Comparison of ENCODE assay signal across 8 cellular contexts in the genomic region with DNA sequence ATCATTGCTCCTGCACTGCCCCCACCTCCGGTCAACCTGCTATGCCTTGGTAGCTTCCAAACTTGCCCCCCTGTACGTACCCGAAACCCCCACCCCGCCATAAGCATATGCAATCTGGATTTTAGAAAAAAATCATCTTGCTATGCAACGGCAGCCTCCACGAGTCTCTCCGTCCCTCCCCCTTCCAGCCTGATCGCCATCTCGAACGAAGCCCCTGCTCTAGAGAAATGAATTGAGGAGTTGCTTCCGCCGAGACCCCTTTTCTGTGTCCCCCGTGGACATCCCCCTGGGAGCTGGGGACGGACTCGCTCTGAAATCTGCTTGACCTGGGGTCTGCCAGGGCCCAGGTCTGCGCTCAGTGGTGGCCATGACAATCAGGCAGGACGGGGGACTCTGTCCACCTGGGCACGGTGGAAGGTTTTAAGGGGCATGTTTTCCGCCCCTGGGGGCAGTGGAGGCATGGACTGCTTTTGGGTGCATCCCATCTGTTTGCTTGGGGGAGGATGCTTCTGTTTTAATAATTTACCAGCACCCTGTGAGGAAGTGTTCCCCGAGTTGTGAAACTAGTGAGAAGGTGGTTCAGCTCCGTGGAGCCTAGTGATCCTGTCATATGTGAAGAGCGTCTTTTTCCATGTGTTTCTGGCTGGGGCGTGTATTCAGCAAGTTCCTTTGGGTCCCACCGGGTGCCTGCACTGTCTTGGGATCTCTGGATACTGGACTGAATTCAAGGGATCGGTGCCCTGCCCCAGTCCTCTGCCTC. TPM values are rescaled to one million over a fixed set of nuclear protein-coding genes. Genes with fewer than 3 reads are reported as not detected.
A peak's percentile ranks its signal among the peaks of the same experiment; 100 is the strongest.
DNase-seq lines count a peak whose midpoint lies in the region; FAIRE-seq and TF ChIP-seq lines count a peak whose summit lies in the region.

No MANE protein-coding gene starts in this region.

- peak overlapping the region; percentile 80 for H3K4me3 ChIP-seq in epithelial cell of esophagus (ENCODE audit: low read length)

- H3K4me3 Mint-ChIP-seq in osteocyte (ENCODE audit: unreplicated experiment), result peak overlapping the region; percentile 93

- FAIRE-seq in GM18507 (lab: Jason Lieb, UNC), result peak; percentile 84

- DNase-seq in AG08395 (ENCODE audit: low spot score) (peak; percentile 10), GM18507 (ENCODE audit: extremely low spot score, insufficient read length, low read depth) (peak; percentile 55), SKM-1 (lab: John Stamatoyannopoulos, UW; ENCODE audit: unreplicated experiment) (peak; percentile 38), epithelial cell of esophagus (ENCODE audit: low read depth) (peak; percentile 54), osteocyte (ENCODE audit: extremely low spot score, unreplicated experiment) (no peak), NCI-H2227 treated with DMSO at 0.1 percent for 48 hours (lab: John Stamatoyannopoulos, UW) (no peak), NCI-H2107 treated with DMSO at 0.1 percent for 48 hours (lab: John Stamatoyannopoulos, UW; ENCODE audit: unreplicated experiment) (no peak), KG1 (lab: John Stamatoyannopoulos, UW) (no peak)

- TF ChIP-seq CTCF in epithelial cell of esophagus (IDR thresholded peaks at IDR 0.05; ENCODE audit: insufficient read depth, low read depth, low read length, missing control alignments) (no peak), osteocyte (IDR thresholded peaks at IDR 0.05) (no peak)

- H3K27ac Mint-ChIP-seq in osteocyte (ENCODE audit: unreplicated experiment), result peak overlapping the region; percentile 91

- H3K36me3 Mint-ChIP-seq in osteocyte (ENCODE audit: unreplicated experiment), result no peaks in the 10 kb centered on the region

- H3K4me1 Mint-ChIP-seq in osteocyte (ENCODE audit: unreplicated experiment), result peaks cover 49% of the 10 kb centered on the region

- no peaks in the 10 kb centered on the region for H3K9me3 Mint-ChIP-seq in osteocyte (ENCODE audit: unreplicated experiment)

- H3K27me3 Mint-ChIP-seq in osteocyte (ENCODE audit: unreplicated experiment), result no peaks in the 10 kb centered on the region

RNA-seq across cellular contexts. Expression of gene KDM4B, which starts 1.0 kb away (rescaled TPM):
- total RNA-seq in osteocyte, result 48.4 and 49.0 TPM in 2 replicates

Comparison
In these comparisons a context has a peak if more than half of its experiments do, and no peak if none do; other contexts are left out.
1. DNase-seq: peak in AG08395 (single experiment), GM18507 (single experiment), SKM-1 (single experiment) and epithelial cell of esophagus (single experiment); none in osteocyte (single experiment), NCI-H2227 treated with DMSO at 0.1 percent for 48 hours (single experiment), NCI-H2107 treated with DMSO at 0.1 percent for 48 hours (single experiment) and KG1 (single experiment).